In the genomic region with DNA sequence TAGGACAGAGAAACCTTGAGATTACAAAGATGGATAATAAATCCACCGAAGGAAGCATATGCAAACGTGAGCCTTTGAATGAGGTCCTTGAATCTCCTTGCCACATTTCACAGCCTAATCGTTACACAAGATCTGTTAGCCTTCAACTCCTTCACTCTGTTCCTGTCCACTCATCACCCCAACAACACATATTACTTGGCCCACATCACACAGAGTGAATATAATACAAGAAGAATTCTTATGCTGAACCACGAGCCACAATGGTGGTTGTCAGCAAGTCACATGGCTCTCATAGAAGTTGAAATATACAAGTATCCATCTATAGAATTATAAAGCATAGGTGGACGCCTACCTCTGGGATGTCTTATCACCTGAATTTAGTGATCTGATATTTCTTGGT, we compare ENCODE assay signal across 32 cellular contexts.
"Had no signal": no experiment of that assay in that cellular context is flagged by ENCODE, and none has a peak within 500 bp of the region (broad histone marks: within the 10 kb centered on the region; RNA-seq: fewer than 3 reads in every experiment).

No MANE protein-coding gene starts in this region.

- H3K9ac ChIP-seq: neural progenitor cell, parathyroid adenoma had no signal

- FAIRE-seq: urothelium cell line had no signal

- H3K27ac ChIP-seq: neural progenitor cell, ovary, parathyroid adenoma, psoas muscle, right lobe of liver, sigmoid colon, skin epidermis, suprapubic skin, testis, tibial nerve, upper lobe of left lung, vagina had no signal

- H3K4me3 Mint-ChIP-seq: natural killer cell; nephron; neural progenitor cell; stimulated activated memory B cell treated with anti-CD40 and anti-IgM and Interleukin-4, amounts not matched to agents 10 μg/mL and 1 μg/mL and 100 μg/mL, for 72 hours; stimulated activated naive CD8-positive, alpha-beta T cell treated with anti-CD3 and anti-CD28 coated beads, Interleukin-15, amount 100 ng/mL, for 72 hours had no signal

- H3K4me3 ChIP-seq: neural progenitor cell, ovary, psoas muscle, right lobe of liver, sigmoid colon, skin epidermis, smooth muscle cell, spleen, suprapubic skin, testis, tibial nerve, upper lobe of left lung, vagina had no signal

- H3K9me3 ChIP-seq: ovary, psoas muscle, right lobe of liver, sigmoid colon, spleen, suprapubic skin, testis, tibial nerve, upper lobe of left lung, vagina had no signal

- H3K27me3 ChIP-seq: neural progenitor cell, ovary, right lobe of liver, suprapubic skin, testis, tibial nerve, upper lobe of left lung, vagina had no signal

- H3K36me3 ChIP-seq: neural progenitor cell, ovary, right lobe of liver, sigmoid colon, spleen, suprapubic skin, tibial nerve, upper lobe of left lung, vagina had no signal

- H3K9me3 Mint-ChIP-seq: natural killer cell; nephron; neural progenitor cell; stimulated activated memory B cell treated with anti-CD40 and anti-IgM and Interleukin-4, amounts not matched to agents 10 μg/mL and 1 μg/mL and 100 μg/mL, for 72 hours; stimulated activated naive CD8-positive, alpha-beta T cell treated with anti-CD3 and anti-CD28 coated beads, Interleukin-15, amount 100 ng/mL, for 72 hours had no signal

- H3K4me1 ChIP-seq: parathyroid adenoma, psoas muscle, right lobe of liver had no signal

- DNase-seq: natural killer cell; occipital lobe; ovary; posterior cingulate gyrus; psoas muscle; right cardiac atrium; right lobe of liver; sigmoid colon; spleen; stimulated activated CD4-positive, alpha-beta T cell treated with anti-CD3 and anti-CD28 coated beads, Interleukin-12 subunit alpha, Interleukin-12 subunit beta, amount 100 ng/mL, for 4 hours; stimulated activated CD4-positive, alpha-beta T cell treated with anti-CD3 and anti-CD28 coated beads, Interleukin-1b, Interleukin-23, amount 100 ng/mL, for 48 hours; stimulated activated CD4-positive, alpha-beta T cell treated with anti-CD3 and anti-CD28 coated beads, Interleukin-4, amount 100 ng/mL, for 1 hour; stimulated activated CD4-positive, alpha-beta T cell treated with anti-CD3 and anti-CD28 coated beads, Interleukin-4, amount 100 ng/mL, for 4 hours; stimulated activated CD8-positive, alpha-beta memory T cell treated with anti-CD3 and anti-CD28 coated beads, Interleukin-4, amount 100 ng/mL, for 48 hours; stimulated activated naive CD4-positive, alpha-beta T cell; stimulated activated naive CD8-positive, alpha-beta T cell treated with anti-CD3 and anti-CD28 coated beads, Interleukin-15, amount 100 ng/mL, for 72 hours; stimulated activated naive CD8-positive, alpha-beta T cell treated with anti-CD3 and anti-CD28 coated beads, Interleukin-15, Interleukin-2, amounts not matched to agents 100 U/mL and 50 U/mL, for 24 hours; substantia nigra; testis; trophoblast cell; upper lobe of left lung had no signal

- H2AFZ ChIP-seq: neural progenitor cell, parathyroid adenoma had no signal

- H3K4me2 ChIP-seq: neural progenitor cell, smooth muscle cell had no signal

- H3K36me3 Mint-ChIP-seq: natural killer cell; neural progenitor cell; stimulated activated memory B cell treated with anti-CD40 and anti-IgM and Interleukin-4, amounts not matched to agents 10 μg/mL and 1 μg/mL and 100 μg/mL, for 72 hours had no signal

- H3K79me2 ChIP-seq: parathyroid adenoma had no signal

- H3K4me1 Mint-ChIP-seq: natural killer cell had no signal

- H3K27ac Mint-ChIP-seq: natural killer cell; neural progenitor cell; progenitor cell of endocrine pancreas; stimulated activated memory B cell treated with anti-CD40 and anti-IgM and Interleukin-4, amounts not matched to agents 10 μg/mL and 1 μg/mL and 100 μg/mL, for 72 hours; stimulated activated naive CD8-positive, alpha-beta T cell treated with anti-CD3 and anti-CD28 coated beads, Interleukin-15, amount 100 ng/mL, for 72 hours had no signal
